ENCODE assay signal across 23 cellular contexts in genomic region chr7:149500201-149500600, GRCh38. TPM values are rescaled to one million over a fixed set of nuclear protein-coding genes. Genes with fewer than 3 reads are reported as not detected.
DNase-seq lines count a peak whose midpoint lies in the region; ATAC-seq, FAIRE-seq and TF ChIP-seq lines count a peak whose summit lies in the region.
"Had no signal": no experiment of that assay in that cellular context is flagged by ENCODE, and none has a peak within 500 bp of the region (broad histone marks: within the 10 kb centered on the region; RNA-seq: fewer than 3 reads in every experiment).

No MANE protein-coding gene starts in this region.

- H3K36me3 ChIP-seq in Loucy (ENCODE audit: insufficient read depth, low read length), result no peaks in the 10 kb centered on the region
- H3K36me3 ChIP-seq in GM12878 (ENCODE audit: control insufficient read depth in 2 of 2, insufficient read depth in 2 of 2, low read length in 1 of 2), result no peaks in the 10 kb centered on the region; a peak in 1 of 4 replicates
- H3K36me3 ChIP-seq in small intestine (ENCODE audit: control insufficient read depth in 2 of 2, insufficient read depth in 2 of 2, low read length in 2 of 2), result no peaks in the 10 kb centered on the region
- H3K36me3 ChIP-seq: SJCRH30 had no signal

- no peak for FAIRE-seq in GM12878 (lab: Jason Lieb, UNC)
- no peak for FAIRE-seq in small intestine (lab: Jason Lieb, UNC)
- FAIRE-seq: A549, HTR-8/SVneo had no signal

- CTCF ChIA-PET in GM12878 (lab: Yijun Ruan, JAX), result interaction anchor here (0.8 to 1.5 kb wide), 3 partner anchors 99 to 289 kb away, joined by 3 to 5 read pairs (median 3); no protein-coding TSS in a partner anchor

- H3K4me2 ChIP-seq in Loucy (ENCODE audit: low read depth, low read length, poor library complexity, severe bottlenecking), result no peak overlapping the region
- H3K4me2 ChIP-seq in GM12878 (ENCODE audit: control insufficient read depth, insufficient read depth), result no peak overlapping the region
- H3K4me2 ChIP-seq: A549 had no signal

- BruUV-seq in GM12878 (replicated peaks; lab: Mats Ljungman, UMichigan), result no TSS peak

- POLR2A ChIA-PET in GM12878 (lab: Charles Lee), result no interaction called here

- H2AFZ ChIP-seq in Loucy (ENCODE audit: low read length), result peak overlapping the region; percentile 50
- H2AFZ ChIP-seq in GM12878 (ENCODE audit: control insufficient read depth, low read depth, low read length), result peak overlapping the region; percentile 82

- no peak for TF ChIP-seq EP300 in GM12878 (IDR thresholded peaks at IDR 0.05; ENCODE audit: borderline replicate concordance in 1 of 2, control insufficient read depth in 1 of 2, low read depth in 2 of 2, low read length in 2 of 2)

- TF ChIP-seq CTCF in Loucy (conservative IDR thresholded peaks at IDR 0.05; ENCODE audit: low read length) (no peak), GM12878 (IDR thresholded peaks at IDR 0.05 in 2 of 3, conservative IDR thresholded peaks at IDR 0.05 in 1 of 3; ENCODE audit: control insufficient read depth in 2 of 3, extremely low read depth in 1 of 3, insufficient read depth in 1 of 3, low read depth in 3 of 3, low read length in 3 of 3) (no peak)

- H3K9ac ChIP-seq in Loucy (ENCODE audit: low read depth, low read length, poor library complexity, severe bottlenecking) (no peak overlapping the region), GM12878 (ENCODE audit: control insufficient read depth, insufficient read depth, low read length) (no peak overlapping the region)

- TF ChIP-seq POLR2A in GM12878 (IDR thresholded peaks at IDR 0.05; ENCODE audit: low read depth, low read length), result no peak

- H3K9me2 ChIP-seq in Loucy (replicated peaks; ENCODE audit: low read depth, low read length), result no peaks in the 10 kb centered on the region

- H3K4me3 ChIP-seq in Loucy (ENCODE audit: low read length, poor library complexity, severe bottlenecking), result no peak overlapping the region
- no peak overlapping the region for H3K4me3 ChIP-seq in GM12878
- H3K4me3 ChIP-seq in small intestine (ENCODE audit: low read depth in 1 of 2, low read length in 2 of 2), result no peak overlapping the region
- H3K4me3 ChIP-seq: A549, HAP-1, SJCRH30 had no signal

- peak overlapping the region; percentile 45 for H3K4me3 Mint-ChIP-seq in activated naive CD4-positive, alpha-beta T cell treated with anti-CD3 and anti-CD28 coated beads, Interleukin-2, amount 50 U/mL, for 24 hours

- H3K9me3 Mint-ChIP-seq in activated naive CD4-positive, alpha-beta T cell treated with anti-CD3 and anti-CD28 coated beads, Interleukin-2, amount 50 U/mL, for 24 hours, result peaks cover 6% of the 10 kb centered on the region
- peaks cover 0 to 5% of the 10 kb centered on the region in 2 donors for H3K9me3 Mint-ChIP-seq in activated naive CD4-positive, alpha-beta T cell treated with anti-CD3 and anti-CD28 coated beads, Interleukin-2, amount 50 U/mL, for 72 hours
- H3K9me3 Mint-ChIP-seq: IgD-negative memory B cell had no signal

- in situ Hi-C loops in GM12878 (cut with MboI), result no loop called here

- H3K27ac ChIP-seq in GM12878 (ENCODE audit: control insufficient read depth, insufficient read depth) (no peak overlapping the region), small intestine (ENCODE audit: low read depth in 1 of 2, low read length in 1 of 2) (no peak overlapping the region)
- H3K27ac ChIP-seq: A549, RWPE1, SJCRH30 had no signal

- no peak for TF ChIP-seq RAD21 in GM12878 (IDR thresholded peaks at IDR 0.05; ENCODE audit: insufficient read depth, low read depth, low read length)

- RAD21 ChIA-PET in GM12878 (lab: Charles Lee; ENCODE audit: unreplicated experiment), result no interaction called here

- no peaks in the 10 kb centered on the region for H3K27me3 ChIP-seq in Loucy (ENCODE audit: insufficient read depth, low read length, poor library complexity, severe bottlenecking)
- no peaks in the 10 kb centered on the region for H3K27me3 ChIP-seq in GM12878 (replicated peaks in 1 of 2; ENCODE audit: control insufficient read depth in 2 of 2, insufficient read depth in 2 of 2, low read length in 1 of 2)
- no peaks in the 10 kb centered on the region for H3K27me3 ChIP-seq in small intestine (ENCODE audit: control insufficient read depth in 2 of 2, insufficient read depth in 2 of 2, low read length in 2 of 2)

- intact Hi-C loops in GM12878 (cut with micrococcal nuclease; ENCODE audit: unreplicated experiment), result no loop called here

- H3K27ac Mint-ChIP-seq in activated naive CD4-positive, alpha-beta T cell treated with anti-CD3 and anti-CD28 coated beads, Interleukin-2, amount 50 U/mL, for 24 hours, result no peak overlapping the region
- H3K27ac Mint-ChIP-seq in activated naive CD4-positive, alpha-beta T cell treated with anti-CD3 and anti-CD28 coated beads, Interleukin-2, amount 50 U/mL, for 72 hours, result no peak overlapping the region
- H3K27ac Mint-ChIP-seq: IgD-negative memory B cell had no signal

- H3K79me2 ChIP-seq in Loucy (ENCODE audit: insufficient read depth, low read length) (peaks cover 19% of the 10 kb centered on the region), GM12878 (ENCODE audit: control insufficient read depth, insufficient read depth, low read length) (peaks cover 20% of the 10 kb centered on the region)

- peaks cover 2% of the 10 kb centered on the region for H3K27me3 Mint-ChIP-seq in activated naive CD4-positive, alpha-beta T cell treated with anti-CD3 and anti-CD28 coated beads, Interleukin-2, amount 50 U/mL, for 24 hours
- H3K27me3 Mint-ChIP-seq: IgD-negative memory B cell had no signal

- no peak for ATAC-seq in activated naive CD4-positive, alpha-beta T cell treated with anti-CD3 and anti-CD28 coated beads, Interleukin-2, amount 50 U/mL, for 72 hours
- ATAC-seq in GM12878 (no peak), GM21367 (IDR thresholded peaks at IDR 0.05; ENCODE audit: unreplicated experiment) (no peak), GM21360 (IDR thresholded peaks at IDR 0.05; ENCODE audit: unreplicated experiment) (no peak)
- ATAC-seq: A549, PC-3 had no signal

- peaks cover 31% of the 10 kb centered on the region for H3K4me1 Mint-ChIP-seq in activated naive CD4-positive, alpha-beta T cell treated with anti-CD3 and anti-CD28 coated beads, Interleukin-2, amount 50 U/mL, for 24 hours

- H3K36me3 Mint-ChIP-seq in activated naive CD4-positive, alpha-beta T cell treated with anti-CD3 and anti-CD28 coated beads, Interleukin-2, amount 50 U/mL, for 24 hours, result peaks cover 2% of the 10 kb centered on the region
- peaks cover 6 to 10% of the 10 kb centered on the region in 2 donors for H3K36me3 Mint-ChIP-seq in activated naive CD4-positive, alpha-beta T cell treated with anti-CD3 and anti-CD28 coated beads, Interleukin-2, amount 50 U/mL, for 72 hours

- SMC1A ChIA-PET in GM12878 (lab: Charles Lee; ENCODE audit: uncharacterized antibody, unreplicated experiment), result interaction anchor here (0.8 to 2.8 kb wide), 3 partner anchors 10 to 104 kb away, joined by 4 to 10 read pairs (median 5); no protein-coding TSS in a partner anchor

- no peaks in the 10 kb centered on the region for H3F3A ChIP-seq in Loucy (ENCODE audit: low read depth)

- H4K20me1 ChIP-seq in Loucy (ENCODE audit: insufficient read depth, low read length, poor library complexity, severe bottlenecking) (peaks cover 16% of the 10 kb centered on the region), GM12878 (ENCODE audit: control insufficient read depth, insufficient read depth) (no peaks in the 10 kb centered on the region)

- DNase-seq in activated naive CD4-positive, alpha-beta T cell treated with anti-CD3 and anti-CD28 coated beads, Interleukin-2, amount 50 U/mL, for 72 hours (ENCODE audit: low spot score in 2 of 2), result no peak
- DNase-seq in GM12878 (ENCODE audit: low read depth, low spot score), result no peak
- peak; percentile 13 for DNase-seq in small intestine
- DNase-seq in NCI-H446 (lab: John Stamatoyannopoulos, UW), result no peak
- DNase-seq: C1 segment of cervical spinal cord, Caco-2, DMS153, EL, NCI-H1436 treated with DMSO at 0.1 percent for 48 hours, NCI-H2029 treated with DMSO at 0.1 percent for 48 hours, NCI-H510A treated with DMSO at 0.1 percent for 48 hours, NCI-H82, PC-3, SJCRH30 had no signal

- H3K9me3 ChIP-seq in Loucy (ENCODE audit: insufficient read depth, low read depth, low read length) (no peaks in the 10 kb centered on the region), GM12878 (replicated peaks; ENCODE audit: control insufficient read depth, insufficient read depth, low read length) (no peaks in the 10 kb centered on the region), small intestine (ENCODE audit: control insufficient read depth, low read depth) (no peaks in the 10 kb centered on the region)
- H3K9me3 ChIP-seq: HAP-1 had no signal

- H3K4me1 ChIP-seq in Loucy (ENCODE audit: insufficient read depth, low read length, poor library complexity, severe bottlenecking) (peaks cover 20% of the 10 kb centered on the region), GM12878 (ENCODE audit: control insufficient read depth, insufficient read depth, low read length) (peaks cover 11% of the 10 kb centered on the region), small intestine (ENCODE audit: control insufficient read depth in 2 of 2, insufficient read depth in 1 of 2, low read depth in 1 of 2, low read length in 1 of 2) (no peaks in the 10 kb centered on the region)
- H3K4me1 ChIP-seq: SJCRH30 had no signal

RNA-seq across cellular contexts. Expression of gene ZNF746, which starts 2.6 kb away (rescaled TPM):
- total RNA-seq in activated naive CD4-positive, alpha-beta T cell treated with anti-CD3 and anti-CD28 coated beads, Interleukin-2, amount 50 U/mL, for 72 hours, result 10 to 100 TPM; 15.3 to 15.5 TPM
- total RNA-seq in GM12878 (2013; cell fraction: nucleolus; rRNA removed), result 20.9 and 23.2 TPM in 2 replicates
- 12.0 and 15.2 TPM in 2 replicates for total RNA-seq in GM12878 (2014; rRNA removed)
- total RNA-seq in GM12878 (2014; rRNA removed; fragmentation: Illumina TruSeq; extraction: Trizol), result 6.2 and 6.4 TPM in 2 replicates
- total RNA-seq in GM12878 (2021), result 17.3 and 19.0 TPM in 2 replicates
- polyA plus RNA-seq in GM12878 (2011; ENCODE audit: low read depth), result 3.6 TPM
- polyA plus RNA-seq in GM12878 (2011; rRNA removed), result 3.1 and 5.3 TPM in 2 replicates
- polyA plus RNA-seq in GM12878 (2011; cell fraction: cytosol; rRNA removed), result 5.3 and 8.5 TPM in 2 replicates
- 15.0 and 17.6 TPM in 2 replicates for polyA plus RNA-seq in GM12878 (2011; cell fraction: nucleus; rRNA removed)
- 6.7 and 9.2 TPM in 2 replicates for polyA plus RNA-seq in GM12878 (2012)
- 3.9 and 6.2 TPM in 2 replicates for polyA plus RNA-seq in GM12878 (2014; fragmentation: Illumina TruSeq; extraction: Trizol)
- 1 to 10 TPM; 1.2 to 1.3 TPM for polyA plus RNA-seq in GM12878 (2014; fragmentation: Nextera tagmentation; extraction: Ambion mirVana)
- 10.4 and 13.0 TPM in 2 replicates for polyA plus RNA-seq in GM12878 (2014; rRNA removed)
- polyA plus RNA-seq in GM12878 (2016; fragmentation: Nextera tagmentation; extraction: Ambion mirVana), result 10 to 100 TPM in 1 of 2 experiments, 1 to 10 TPM in 1; 5.2 to 13.4 TPM
- polyA minus RNA-seq in GM12878 (2011; rRNA and poly(A)+ RNA removed), result 8.0 and 13.6 TPM in 2 replicates
- polyA minus RNA-seq in GM12878 (2011; cell fraction: cytosol; rRNA and poly(A)+ RNA removed), result 6.9 and 14.7 TPM in 2 replicates
- polyA minus RNA-seq in GM12878 (2011; cell fraction: nucleus; rRNA and poly(A)+ RNA removed), result 8.8 and 20.9 TPM in 2 replicates
- 1 to 10 TPM; 6.0 to 7.6 (median 7.2) TPM for polyA plus RNA-seq in small intestine

RNA-seq across cellular contexts. Expression of gene ZNF777, which starts 39.3 kb away (rescaled TPM):
- 10 to 100 TPM in 1 of 2 donors, 1 to 10 TPM in 1; 3.5 to 12.7 TPM for total RNA-seq in activated naive CD4-positive, alpha-beta T cell treated with anti-CD3 and anti-CD28 coated beads, Interleukin-2, amount 50 U/mL, for 72 hours
- 4.1 and 5.4 TPM in 2 replicates for total RNA-seq in GM12878 (2013; cell fraction: nucleolus; rRNA removed)
- total RNA-seq in GM12878 (2014; rRNA removed), result 5.3 and 7.3 TPM in 2 replicates
- total RNA-seq in GM12878 (2014; rRNA removed; fragmentation: Illumina TruSeq; extraction: Trizol), result 3.7 and 4.3 TPM in 2 replicates
- total RNA-seq in GM12878 (2021), result 13.9 and 16.0 TPM in 2 replicates
- polyA plus RNA-seq in GM12878 (2011; ENCODE audit: low read depth), result 2.7 TPM
- 1.2 and 3.1 TPM in 2 replicates for polyA plus RNA-seq in GM12878 (2011; rRNA removed)
- 4.1 and 5.7 TPM in 2 replicates for polyA plus RNA-seq in GM12878 (2011; cell fraction: cytosol; rRNA removed)
- polyA plus RNA-seq in GM12878 (2011; cell fraction: nucleus; rRNA removed), result 3.1 and 4.1 TPM in 2 replicates
- polyA plus RNA-seq in GM12878 (2012), result 7.0 and 7.8 TPM in 2 replicates
- 2.9 and 6.2 TPM in 2 replicates for polyA plus RNA-seq in GM12878 (2014; fragmentation: Illumina TruSeq; extraction: Trizol)
- polyA plus RNA-seq in GM12878 (2014; fragmentation: Nextera tagmentation; extraction: Ambion mirVana), result under 1 TPM; 0.03 to 0.13 TPM
- polyA plus RNA-seq in GM12878 (2014; rRNA removed), result 10.2 and 10.3 TPM in 2 replicates
- polyA plus RNA-seq in GM12878 (2016; fragmentation: Nextera tagmentation; extraction: Ambion mirVana), result 1 to 10 TPM in 1 of 2 experiments, under 1 TPM in 1; 0.24 to 2.4 TPM
- polyA minus RNA-seq in GM12878 (2011; rRNA and poly(A)+ RNA removed), result 2.8 and 7.4 TPM in 2 replicates
- 2.5 and 3.3 TPM in 2 replicates for polyA minus RNA-seq in GM12878 (2011; cell fraction: cytosol; rRNA and poly(A)+ RNA removed)
- polyA minus RNA-seq in GM12878 (2011; cell fraction: nucleus; rRNA and poly(A)+ RNA removed), result 1.5 and 3.7 TPM in 2 replicates
- 1 to 10 TPM; 3.0 to 8.6 (median 4.9) TPM for polyA plus RNA-seq in small intestine
